18 cellular contexts compared by ENCODE assay signal in the genomic region with DNA sequence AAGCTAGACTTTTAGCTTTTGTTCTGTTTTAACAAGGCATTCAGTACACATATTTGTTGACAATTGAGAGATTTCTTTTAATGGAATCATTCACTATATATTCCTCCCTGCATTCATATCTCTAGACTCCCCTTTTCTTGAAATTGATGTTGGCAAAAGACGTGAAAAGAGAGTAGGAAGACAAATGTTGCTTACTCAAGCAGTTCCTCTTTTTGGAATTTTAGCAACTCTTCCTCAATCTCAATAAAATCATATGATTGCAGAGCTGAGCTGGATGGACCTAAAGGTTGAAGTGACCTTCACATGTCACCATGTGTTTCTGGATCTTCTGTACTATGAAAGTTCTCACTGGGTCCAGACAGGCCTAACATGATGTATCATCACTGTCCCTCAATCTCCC.
"Had no signal": no experiment of that assay in that cellular context is flagged by ENCODE, and none has a peak within 500 bp of the region (broad histone marks: within the 10 kb centered on the region; RNA-seq: fewer than 3 reads in every experiment).

No MANE protein-coding gene starts in this region.

- DNase-seq: effector CD4-positive, alpha-beta T cell; endodermal cell; glutamatergic neuron; islet precursor cell; mammary epithelial cell; naive thymus-derived CD4-positive, alpha-beta T cell; nephron progenitor cell; psoas muscle; retina; right lobe of liver; stimulated activated CD4-positive, alpha-beta T cell treated with anti-CD3 and anti-CD28 coated beads, Interleukin-4, amount 100 ng/mL, for 1 hour; stimulated activated CD8-positive, alpha-beta memory T cell treated with anti-CD3 and anti-CD28 coated beads, Interleukin-4, amount 100 ng/mL, for 48 hours; stimulated activated naive CD8-positive, alpha-beta T cell treated with anti-CD3 and anti-CD28 coated beads, Interleukin-15, Interleukin-2, amounts not matched to agents 100 U/mL and 50 U/mL, for 24 hours; thyroid gland had no signal

- ATAC-seq: esophagus mucosa; gastroesophageal sphincter; left lobe of liver; naive thymus-derived CD4-positive, alpha-beta T cell; psoas muscle; stimulated activated effector memory CD8-positive, alpha-beta T cell treated with anti-CD3 and anti-CD28 coated beads, Interleukin-12 subunit alpha, Interleukin-12 subunit beta, amount 100 ng/mL, for 72 hours; stimulated activated naive CD8-positive, alpha-beta T cell treated with anti-CD3 and anti-CD28 coated beads, Interleukin-15, Interleukin-2, amounts not matched to agents 100 U/mL and 50 U/mL, for 24 hours had no signal
